ENCODE assay signal across 19 cellular contexts in the genomic region with DNA sequence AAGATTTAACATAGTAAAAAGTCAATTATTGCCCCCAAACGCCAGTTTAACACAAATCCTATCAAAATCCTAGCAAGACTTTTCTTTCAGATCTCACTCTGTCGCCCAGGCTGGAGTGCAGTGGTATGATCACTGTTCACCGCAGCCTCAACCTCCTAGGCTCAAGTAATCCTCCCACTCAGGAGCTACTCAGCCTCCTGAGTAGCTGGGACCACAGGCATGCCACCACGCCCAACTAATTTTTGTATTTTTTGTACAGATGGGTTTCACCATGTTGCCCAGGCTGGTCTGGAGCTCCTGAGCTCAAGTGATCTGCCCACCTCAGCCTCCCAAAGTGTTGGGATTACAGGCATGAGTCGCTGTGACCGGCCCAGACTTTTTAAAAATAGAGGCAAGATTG. TPM values are rescaled to one million over a fixed set of nuclear protein-coding genes. Genes with fewer than 3 reads are reported as not detected.
DNase-seq lines count a peak whose midpoint lies in the region; ATAC-seq, FAIRE-seq and TF ChIP-seq lines count a peak whose summit lies in the region.
"Had no signal": no experiment of that assay in that cellular context is flagged by ENCODE, and none has a peak within 500 bp of the region (broad histone marks: within the 10 kb centered on the region; RNA-seq: fewer than 3 reads in every experiment).

No MANE protein-coding gene starts in this region.

- H2AFZ ChIP-seq in KMS-11 (ENCODE audit: low read depth) (no peak overlapping the region), neural progenitor cell (replicated peaks) (no peak overlapping the region)

- no peaks in the 10 kb centered on the region for H3K27me3 Mint-ChIP-seq in activated CD8-positive, alpha-beta memory T cell treated with anti-CD3 and anti-CD28 coated beads, Interleukin-2, amount 10 ng/mL, durations not matched to agents 7 days and 5 days
- peaks cover 4% of the 10 kb centered on the region for H3K27me3 Mint-ChIP-seq in neural progenitor cell (ENCODE audit: insufficient read depth, low read depth)
- H3K27me3 Mint-ChIP-seq: activated CD4-positive, alpha-beta memory T cell treated with anti-CD3 and anti-CD28 coated beads for 36 hours had no signal

- H3K9me3 Mint-ChIP-seq in activated CD8-positive, alpha-beta memory T cell treated with anti-CD3 and anti-CD28 coated beads, Interleukin-2, amount 10 ng/mL, durations not matched to agents 7 days and 5 days (ENCODE audit: low read depth), result no peaks in the 10 kb centered on the region
- H3K9me3 Mint-ChIP-seq in neural progenitor cell, result no peaks in the 10 kb centered on the region

- CTCF ChIA-PET in activated CD8-positive, alpha-beta memory T cell treated with anti-CD3 and anti-CD28 coated beads, Interleukin-2, amount 10 ng/mL, durations not matched to agents 7 days and 5 days (lab: Charles Lee), result interaction anchor here (1.2 to 1.3 kb wide), 2 partner anchors 34 to 71 kb away, joined by 3 to 5 read pairs; a partner anchor contains a TSS

- H3K36me3 ChIP-seq in KMS-11 (ENCODE audit: insufficient read depth), result no peaks in the 10 kb centered on the region
- peaks cover 6% of the 10 kb centered on the region for H3K36me3 ChIP-seq in bronchial epithelial cell (ENCODE audit: control insufficient read depth, insufficient read depth, low read length)
- H3K36me3 ChIP-seq in neural progenitor cell, result no peaks in the 10 kb centered on the region

- H4K20me1 ChIP-seq in KMS-11 (ENCODE audit: insufficient read depth) (no peaks in the 10 kb centered on the region), neural progenitor cell (ENCODE audit: low read depth) (peaks cover 44% of the 10 kb centered on the region)

- no peak for FAIRE-seq in bronchial epithelial cell (lab: Jason Lieb, UNC)

- H3F3A ChIP-seq in neural progenitor cell (ENCODE audit: low read depth), result no peaks in the 10 kb centered on the region

- H3K9me3 ChIP-seq in neural progenitor cell (ENCODE audit: low read depth), result no peaks in the 10 kb centered on the region
- H3K9me3 ChIP-seq: ascending aorta, neutrophil, stomach, upper lobe of right lung had no signal

- H3K4me1 Mint-ChIP-seq in activated CD8-positive, alpha-beta memory T cell treated with anti-CD3 and anti-CD28 coated beads, Interleukin-2, amount 10 ng/mL, durations not matched to agents 7 days and 5 days, result peaks cover 44% of the 10 kb centered on the region
- H3K4me1 Mint-ChIP-seq in neural progenitor cell, result peaks cover 15% of the 10 kb centered on the region

- no peaks in the 10 kb centered on the region for H3K27me3 ChIP-seq in KMS-11 (ENCODE audit: insufficient read depth, low read depth)
- H3K27me3 ChIP-seq in bronchial epithelial cell (ENCODE audit: control insufficient read depth, insufficient read depth, low read length), result no peaks in the 10 kb centered on the region
- no peaks in the 10 kb centered on the region for H3K27me3 ChIP-seq in neural progenitor cell
- H3K27me3 ChIP-seq: ascending aorta, neutrophil, stomach, upper lobe of right lung had no signal

- H3K79me2 ChIP-seq in KMS-11 (ENCODE audit: insufficient read depth, low read depth) (peaks cover 27% of the 10 kb centered on the region), neural progenitor cell (ENCODE audit: low read depth) (peaks cover 39% of the 10 kb centered on the region)

- H3K4me3 ChIP-seq in KMS-11 (IDR thresholded peaks at IDR 0.05; ENCODE audit: insufficient read depth, low read depth, low read length) (no peak overlapping the region), bronchial epithelial cell (ENCODE audit: low read depth, low read length) (no peak overlapping the region), neural progenitor cell (no peak overlapping the region)
- H3K4me3 ChIP-seq: ascending aorta, stomach, upper lobe of right lung had no signal

- H3K9ac ChIP-seq in KMS-11, result no peak overlapping the region
- peak overlapping the region; percentile 1 for H3K9ac ChIP-seq in neural progenitor cell

- TF ChIP-seq CTCF in KMS-11 (conservative IDR thresholded peaks at IDR 0.05; ENCODE audit: low read depth, low read length), result no peak
- no peak for TF ChIP-seq CTCF in bronchial epithelial cell (IDR thresholded peaks at IDR 0.05; ENCODE audit: insufficient read depth, low read length, severe bottlenecking)
- TF ChIP-seq CTCF in neural progenitor cell (IDR thresholded peaks at IDR 0.05), result no peak

- H3K4me1 ChIP-seq in KMS-11 (ENCODE audit: low read depth, poor library complexity, severe bottlenecking) (peaks cover 34% of the 10 kb centered on the region), neural progenitor cell (peaks cover 6% of the 10 kb centered on the region)

- H3K27ac ChIP-seq in KMS-11, result peak overlapping the region; percentile 24; the same call in 1 of the 2 replicates
- H3K27ac ChIP-seq in neural progenitor cell, result no peak overlapping the region
- H3K27ac ChIP-seq: ascending aorta, neutrophil, upper lobe of right lung had no signal

- peaks cover 56% of the 10 kb centered on the region for H3K36me3 Mint-ChIP-seq in activated CD8-positive, alpha-beta memory T cell treated with anti-CD3 and anti-CD28 coated beads, Interleukin-2, amount 10 ng/mL, durations not matched to agents 7 days and 5 days
- peaks cover 15% of the 10 kb centered on the region for H3K36me3 Mint-ChIP-seq in neural progenitor cell

- DNase-seq in activated CD8-positive, alpha-beta memory T cell treated with anti-CD3 and anti-CD28 coated beads, Interleukin-2, amount 10 ng/mL, durations not matched to agents 7 days and 5 days, result no peak
- DNase-seq in activated CD8-positive, alpha-beta memory T cell treated with anti-CD3 and anti-CD28 coated beads, Interleukin-2, amount 50 U/mL, for 4 hours, result no peak
- DNase-seq in bronchial epithelial cell (ENCODE audit: low read depth) (peak; percentile 15), neural progenitor cell (ENCODE audit: low spot score) (no peak), HPDE6-E6E7 (ENCODE audit: extremely low spot score) (no peak)
- DNase-seq: ACHN; activated CD4-positive, alpha-beta memory T cell treated with anti-CD3 and anti-CD28 coated beads for 36 hours; kidney glomerular epithelial cell; midbrain; NCI-H1417; NCI-H82; retina; stomach; upper lobe of right lung had no signal

- no peak overlapping the region for H3K4me3 Mint-ChIP-seq in activated CD8-positive, alpha-beta memory T cell treated with anti-CD3 and anti-CD28 coated beads, Interleukin-2, amount 10 ng/mL, durations not matched to agents 7 days and 5 days
- H3K4me3 Mint-ChIP-seq in neural progenitor cell, result no peak overlapping the region
- H3K4me3 Mint-ChIP-seq: activated CD4-positive, alpha-beta memory T cell treated with anti-CD3 and anti-CD28 coated beads for 36 hours had no signal

- H3K4me2 ChIP-seq in KMS-11 (peak overlapping the region; percentile 53), neural progenitor cell (no peak overlapping the region)

- no peak for ATAC-seq in activated CD8-positive, alpha-beta memory T cell treated with anti-CD3 and anti-CD28 coated beads, Interleukin-2, amount 10 ng/mL, durations not matched to agents 7 days and 5 days
- ATAC-seq in GM18519 (IDR thresholded peaks at IDR 0.05; ENCODE audit: low FRiP score, unreplicated experiment), result no peak
- ATAC-seq in GM21825 (IDR thresholded peaks at IDR 0.05; ENCODE audit: unreplicated experiment), result no peak
- ATAC-seq: upper lobe of right lung had no signal

- H3K27ac Mint-ChIP-seq in activated CD8-positive, alpha-beta memory T cell treated with anti-CD3 and anti-CD28 coated beads, Interleukin-2, amount 10 ng/mL, durations not matched to agents 7 days and 5 days, result peak overlapping the region; percentile 76
- no peak overlapping the region for H3K27ac Mint-ChIP-seq in neural progenitor cell

RNA-seq across cellular contexts. Expression of a gene that starts 4.8 kb away (rescaled TPM):
- total RNA-seq in activated CD8-positive, alpha-beta memory T cell treated with anti-CD3 and anti-CD28 coated beads, Interleukin-2, amount 10 ng/mL, durations not matched to agents 7 days and 5 days, result 10 to 100 TPM; 28.4 to 29.4 TPM
- 11.3 and 16.9 TPM in 2 replicates for total RNA-seq in bronchial epithelial cell
- 15.4 and 22.0 TPM in 2 replicates for total RNA-seq in neural progenitor cell (ENCODE audit: low replicate concordance)

RNA-seq across cellular contexts. Expression of a gene that starts 7.4 kb away (rescaled TPM):
- under 1 TPM; 0.26 to 0.30 TPM for total RNA-seq in activated CD8-positive, alpha-beta memory T cell treated with anti-CD3 and anti-CD28 coated beads, Interleukin-2, amount 10 ng/mL, durations not matched to agents 7 days and 5 days
- total RNA-seq in bronchial epithelial cell (under 0.01 and 0.26 TPM in 2 replicates), neural progenitor cell (ENCODE audit: low replicate concordance) (30.3 and 36.5 TPM in 2 replicates)

RNA-seq across cellular contexts. Expression of a gene that starts 34.8 kb away (rescaled TPM):
- total RNA-seq in activated CD8-positive, alpha-beta memory T cell treated with anti-CD3 and anti-CD28 coated beads, Interleukin-2, amount 10 ng/mL, durations not matched to agents 7 days and 5 days, result 10 to 100 TPM; 63.2 to 80.7 TPM
- total RNA-seq in bronchial epithelial cell (50.1 and 74.5 TPM in 2 replicates), neural progenitor cell (ENCODE audit: low replicate concordance) (83.4 and 127 TPM in 2 replicates)

RNA-seq across cellular contexts. Expression of a gene that starts 46.4 kb away (rescaled TPM):
- total RNA-seq in activated CD8-positive, alpha-beta memory T cell treated with anti-CD3 and anti-CD28 coated beads, Interleukin-2, amount 10 ng/mL, durations not matched to agents 7 days and 5 days, result 10 to 100 TPM; 55.4 to 73.6 TPM
- total RNA-seq in bronchial epithelial cell, result 64.5 and 73.4 TPM in 2 replicates
- total RNA-seq in neural progenitor cell (ENCODE audit: low replicate concordance), result 48.9 and 67.1 TPM in 2 replicates

Comparison
In these comparisons a context has a peak if more than half of its experiments do, and no peak if none do; other contexts are left out.
1. RNA of a gene that starts 7.4 kb away (total RNA-seq): 30.3 to 36.5 TPM in neural progenitor cell; 0.26 to 0.30 TPM in activated CD8-positive, alpha-beta memory T cell treated with anti-CD3 and anti-CD28 coated beads, Interleukin-2, amount 10 ng/mL, durations not matched to agents 7 days and 5 days and under 0.01 to 0.26 TPM in bronchial epithelial cell; every median in the first group is over 10 times any median in the second.